In genomic region chr4:108117473-108118182, GRCh38 we compare ENCODE assay signal across 10 cellular contexts. TPM values are rescaled to one million over a fixed set of nuclear protein-coding genes. Genes with fewer than 3 reads are reported as not detected.
DNase-seq lines count a peak whose midpoint lies in the region; ATAC-seq and TF ChIP-seq lines count a peak whose summit lies in the region.
"Had no signal": no experiment of that assay in that cellular context is flagged by ENCODE, and none has a peak within 500 bp of the region (broad histone marks: within the 10 kb centered on the region; RNA-seq: fewer than 3 reads in every experiment).

No MANE protein-coding gene starts in this region.

- no peak overlapping the region for H3K9ac ChIP-seq in trophoblast cell (ENCODE audit: low read length)

- H3K27ac Mint-ChIP-seq in activated T-cell treated with anti-CD3 and anti-CD28 coated beads, Interleukin-2, amount 50 U/mL, for 24 hours, result peak overlapping the region; percentile 94
- peak overlapping the region in 3 of 5 experiments; percentile 29 to 84 (median 35) for H3K27ac Mint-ChIP-seq in brain

- no peak overlapping the region for H2BK120ac ChIP-seq in trophoblast cell (ENCODE audit: insufficient read depth, low read length, poor library complexity)

- TF ChIP-seq CTCF in OCI-LY7 (conservative IDR thresholded peaks at IDR 0.05; ENCODE audit: low read length) (no peak), brain (conservative IDR thresholded peaks at IDR 0.05) (no peak), esophagus squamous epithelium (IDR thresholded peaks at IDR 0.05) (no peak), upper lobe of right lung (IDR thresholded peaks at IDR 0.05) (no peak), mucosa of descending colon (IDR thresholded peaks at IDR 0.05) (no peak)

- no peak overlapping the region for H3K23ac ChIP-seq in trophoblast cell (ENCODE audit: low read length)

- H3K18ac ChIP-seq in trophoblast cell (ENCODE audit: low read length), result no peak overlapping the region

- H3K9me3 ChIP-seq in OCI-LY7 (ENCODE audit: low read length) (no peaks in the 10 kb centered on the region), trophoblast cell (ENCODE audit: insufficient read depth, low read depth, low read length) (no peaks in the 10 kb centered on the region), esophagus squamous epithelium (no peaks in the 10 kb centered on the region), upper lobe of right lung (no peaks in the 10 kb centered on the region), mucosa of descending colon (no peaks in the 10 kb centered on the region)

- peaks cover 100% of the 10 kb centered on the region for H3K79me2 ChIP-seq in OCI-LY7 (ENCODE audit: insufficient read depth, low read depth, low read length)
- no peaks in the 10 kb centered on the region for H3K79me2 ChIP-seq in trophoblast cell (ENCODE audit: control insufficient read depth, insufficient read depth, low read length, poor library complexity)

- H3K9me2 ChIP-seq in OCI-LY7 (ENCODE audit: insufficient read depth, low read length), result no peaks in the 10 kb centered on the region

- peak overlapping the region; percentile 62 for H3K4me3 Mint-ChIP-seq in activated T-cell treated with anti-CD3 and anti-CD28 coated beads, Interleukin-2, amount 50 U/mL, for 24 hours
- no peak overlapping the region for H3K4me3 Mint-ChIP-seq in brain

- CTCF ChIA-PET in OCI-LY7 (lab: Charles Lee; ENCODE audit: unreplicated experiment), result interaction anchor here (1.3 kb wide), 1 partner anchor 10 kb away, joined by 5 read pairs; no protein-coding TSS in a partner anchor

- H2AK5ac ChIP-seq in trophoblast cell (ENCODE audit: low read length), result no peak overlapping the region

- no peaks in the 10 kb centered on the region for H3K27me3 ChIP-seq in trophoblast cell (ENCODE audit: insufficient read depth, low read length)
- H3K27me3 ChIP-seq in esophagus squamous epithelium, result no peaks in the 10 kb centered on the region
- H3K27me3 ChIP-seq in upper lobe of right lung, result no peaks in the 10 kb centered on the region

- no CpG with 5 or more reads among the region's 7 CpGs for WGBS in trophoblast cell (ENCODE audit: extremely low coverage, insufficient coverage, insufficient read length)
- WGBS in esophagus squamous epithelium, 2 donors, result 68 to 76% methylated on average over 5 to 7 of the region's 7 CpGs

- ATAC-seq in upper lobe of right lung (no peak), mucosa of descending colon (no peak)

- H3K27ac ChIP-seq in OCI-LY7 (ENCODE audit: low read depth, low read length, poor library complexity, severe bottlenecking) (peak overlapping the region; percentile 65), trophoblast cell (ENCODE audit: low read depth, low read length) (no peak overlapping the region), esophagus squamous epithelium (no peak overlapping the region), upper lobe of right lung (no peak overlapping the region)

- no peaks in the 10 kb centered on the region for H3K9me3 Mint-ChIP-seq in activated T-cell treated with anti-CD3 and anti-CD28 coated beads, Interleukin-2, amount 50 U/mL, for 24 hours
- no peaks in the 10 kb centered on the region for H3K9me3 Mint-ChIP-seq in brain

- H4K20me1 ChIP-seq in OCI-LY7 (ENCODE audit: insufficient read depth, low read length), result peaks cover 32% of the 10 kb centered on the region

- peak overlapping the region; percentile 10 for H4K91ac ChIP-seq in trophoblast cell (ENCODE audit: low read depth, low read length)

- H3K4me1 ChIP-seq in OCI-LY7 (ENCODE audit: insufficient read depth, low read length, poor library complexity, severe bottlenecking), result peaks cover 85% of the 10 kb centered on the region
- peaks cover 9 to 14% of the 10 kb centered on the region in 2 experiments for H3K4me1 ChIP-seq in trophoblast cell (ENCODE audit: control insufficient read depth in 1 of 2, insufficient read depth in 2 of 2, low read length in 2 of 2)
- peaks cover 0 to 40% (median 0%) of the 10 kb centered on the region in 3 donors for H3K4me1 ChIP-seq in esophagus squamous epithelium
- no peaks in the 10 kb centered on the region for H3K4me1 ChIP-seq in upper lobe of right lung
- H3K4me1 ChIP-seq in mucosa of descending colon (ENCODE audit: low read depth), result peaks cover 3% of the 10 kb centered on the region

- no peak overlapping the region for H2BK12ac ChIP-seq in trophoblast cell (ENCODE audit: low read length)

- POLR2A ChIA-PET in OCI-LY7 (lab: Charles Lee), result interaction anchor here (0.5 to 10.3 kb wide), 11 partner anchors 9 to 293 kb away, joined by 3 to 97 read pairs (median 4); no protein-coding TSS in a partner anchor

- peaks cover 3% of the 10 kb centered on the region for H3K79me1 ChIP-seq in trophoblast cell (ENCODE audit: low read length)

- peaks cover 29% of the 10 kb centered on the region for H3K36me3 Mint-ChIP-seq in activated T-cell treated with anti-CD3 and anti-CD28 coated beads, Interleukin-2, amount 50 U/mL, for 24 hours (ENCODE audit: low read depth)
- no peaks in the 10 kb centered on the region for H3K36me3 Mint-ChIP-seq in brain

- no peak overlapping the region for H4K12ac ChIP-seq in trophoblast cell (ENCODE audit: low read depth, low read length)

- H3K4ac ChIP-seq in trophoblast cell (ENCODE audit: low read depth, low read length), result no peak overlapping the region

- peak overlapping the region; percentile 67 for H3K4me2 ChIP-seq in OCI-LY7 (ENCODE audit: low read length)
- no peak overlapping the region for H3K4me2 ChIP-seq in trophoblast cell (ENCODE audit: low read length)

- TF ChIP-seq POLR2A in esophagus squamous epithelium (IDR thresholded peaks at IDR 0.05), result no peak

- H3K27me3 Mint-ChIP-seq in activated T-cell treated with anti-CD3 and anti-CD28 coated beads, Interleukin-2, amount 50 U/mL, for 24 hours, result no peaks in the 10 kb centered on the region
- H3K27me3 Mint-ChIP-seq in brain, result peaks cover 3% of the 10 kb centered on the region

- H4K8ac ChIP-seq in trophoblast cell (ENCODE audit: low read depth, low read length), result no peak overlapping the region

- no peak overlapping the region for H3K14ac ChIP-seq in trophoblast cell (ENCODE audit: low read length)

- intact Hi-C loops in OCI-LY7 (cut with micrococcal nuclease; ENCODE audit: unreplicated experiment), result loop anchor here (2.0 kb wide), 2 partner anchors 43 to 87 kb away; no protein-coding TSS in a partner anchor
- intact Hi-C loops in esophagus squamous epithelium (cut with DNase I), result no loop called here
- intact Hi-C loops in upper lobe of right lung (cut with DNase I), result no loop called here
- intact Hi-C loops in mucosa of descending colon (cut with DNase I, micrococcal nuclease), result no loop called here

- no peak overlapping the region for H2BK5ac ChIP-seq in trophoblast cell (ENCODE audit: low read depth, low read length, poor library complexity)

- peaks cover 93% of the 10 kb centered on the region for H3K4me1 Mint-ChIP-seq in activated T-cell treated with anti-CD3 and anti-CD28 coated beads, Interleukin-2, amount 50 U/mL, for 24 hours (ENCODE audit: low read depth)
- peaks cover 73% of the 10 kb centered on the region for H3K4me1 Mint-ChIP-seq in brain

- no TSS peak for BruUV-seq in OCI-LY7 (replicated peaks; lab: Mats Ljungman, UMichigan)

- H2AFZ ChIP-seq in OCI-LY7 (ENCODE audit: low read length) (no peak overlapping the region), trophoblast cell (ENCODE audit: insufficient read depth, low read length, poor library complexity) (no peak overlapping the region)

- no peak for DNase-seq in activated T-cell treated with anti-CD3 and anti-CD28 coated beads, Interleukin-2, amount 50 U/mL, for 24 hours
- no peak for DNase-seq in activated T-cell treated with anti-CD3 and anti-CD28 coated beads, Interleukin-2, amount 50 U/mL, for 48 hours
- DNase-seq in OCI-LY7 (ENCODE audit: low spot score) (peak; percentile 39), trophoblast cell (peak in 1 of 2 donors; percentile 22), esophagus squamous epithelium (lab: John Stamatoyannopoulos, UW) (no peak), upper lobe of right lung (no peak), mucosa of descending colon (no peak)
- DNase-seq: activated gamma-delta T cell, NCI-H524 had no signal

- H3K4me3 ChIP-seq in OCI-LY7 (ENCODE audit: low read depth, low read length, poor library complexity, severe bottlenecking) (no peak overlapping the region), trophoblast cell (ENCODE audit: low read depth, low read length) (no peak overlapping the region), esophagus squamous epithelium (no peak overlapping the region), upper lobe of right lung (no peak overlapping the region), mucosa of descending colon (no peak overlapping the region)

- H3K36me3 ChIP-seq in OCI-LY7 (ENCODE audit: insufficient read depth, low read length), result peaks cover 79% of the 10 kb centered on the region
- no peaks in the 10 kb centered on the region for H3K36me3 ChIP-seq in trophoblast cell (ENCODE audit: control insufficient read depth in 1 of 2, insufficient read depth in 2 of 2, low read length in 2 of 2)
- no peaks in the 10 kb centered on the region for H3K36me3 ChIP-seq in esophagus squamous epithelium
- no peaks in the 10 kb centered on the region for H3K36me3 ChIP-seq in upper lobe of right lung
- H3K36me3 ChIP-seq in mucosa of descending colon (ENCODE audit: low read depth), result no peaks in the 10 kb centered on the region

RNA-seq across cellular contexts. Expression of gene LEF1, which starts 51.1 kb away (rescaled TPM):
- total RNA-seq in OCI-LY7 (2014; rRNA removed; shearing (Covaris generic)), result 173 and 207 TPM in 2 replicates
- total RNA-seq in OCI-LY7 (2022) (223 and 306 TPM in 2 replicates), esophagus squamous epithelium (10 to 100 TPM in 2 of 4 donors, 1 to 10 TPM in 2; 8.0 to 13.9 (median 10.1) TPM), upper lobe of right lung (9.1 TPM), mucosa of descending colon (1 to 10 TPM; 2.2 to 3.9 (median 2.5) TPM)
- 6.8 TPM for polyA plus RNA-seq in brain (ENCODE audit: insufficient read depth, low read depth, low replicate concordance)
- 15.9 and 18.3 TPM in 2 replicates for polyA plus RNA-seq in trophoblast cell (2013)

Comparison
In these comparisons a context has a peak if more than half of its experiments do, and no peak if none do; other contexts are left out.
1. RNA of gene LEF1, which starts 51.1 kb away (total RNA-seq): 173 to 306 TPM in OCI-LY7; 8.0 to 13.9 TPM in esophagus squamous epithelium, 9.1 TPM in upper lobe of right lung (single experiment) and 2.2 to 3.9 TPM in mucosa of descending colon; every median in the first group is over 10 times any median in the second.